9 cellular contexts compared by ENCODE assay signal in genomic region chr16:11183035-11183812, GRCh38.
DNase-seq lines count a peak whose midpoint lies in the region; ATAC-seq, FAIRE-seq and TF ChIP-seq lines count a peak whose summit lies in the region.
"Had no signal": no experiment of that assay in that cellular context is flagged by ENCODE, and none has a peak within 500 bp of the region (broad histone marks: within the 10 kb centered on the region; RNA-seq: fewer than 3 reads in every experiment).

No MANE protein-coding gene starts in this region.

- DNase-seq in GM12892 (ENCODE audit: insufficient read length) (no peak), germinal center (ENCODE audit: low spot score) (peak; percentile 70), NOMO-1 treated with dmso at 0.1 percent for 144 hours (lab: John Stamatoyannopoulos, UW; ENCODE audit: unreplicated experiment) (no peak), RCC 7860 (ENCODE audit: low spot score) (no peak), NCI-H2081 (lab: John Stamatoyannopoulos, UW) (no peak), Karpas-422 (no peak)
- DNase-seq: Kasumi-1 had no signal

- peaks cover 2% of the 10 kb centered on the region; the same call in 1 of the 2 replicates for H3K4me1 ChIP-seq in Karpas-422 (ENCODE audit: low read length)

- H3K79me2 ChIP-seq in Karpas-422 (ENCODE audit: low read length): no peaks in the 10 kb centered on the region

- H4K20me1 ChIP-seq in Karpas-422 (ENCODE audit: insufficient read depth, low read depth, low read length): no peaks in the 10 kb centered on the region

- H3K27me3 ChIP-seq in Karpas-422 (ENCODE audit: low read length): no peaks in the 10 kb centered on the region

- H3K27ac ChIP-seq in Karpas-422 (ENCODE audit: low read length): no peak overlapping the region

- ATAC-seq in GM19455 (IDR thresholded peaks at IDR 0.05; ENCODE audit: unreplicated experiment): peak; percentile 36
- ATAC-seq in HG03175 (IDR thresholded peaks at IDR 0.05; ENCODE audit: unreplicated experiment): peak; percentile 40

- FAIRE-seq in GM12892 (lab: Jason Lieb, UNC) (peak; percentile 97), RCC 7860 (lab: Jason Lieb, UNC) (no peak)

- H3K9me2 ChIP-seq in Karpas-422 (replicated peaks; ENCODE audit: insufficient read depth, low read length): no peaks in the 10 kb centered on the region

- no peak overlapping the region for H3K4me3 ChIP-seq in Karpas-422 (ENCODE audit: low read length)

- H3K36me3 ChIP-seq in Karpas-422 (ENCODE audit: insufficient read depth, low read length): no peaks in the 10 kb centered on the region

- no peak overlapping the region for H3K4me2 ChIP-seq in Karpas-422 (ENCODE audit: low read depth, low read length, poor library complexity, severe bottlenecking)

- TF ChIP-seq POLR2A in GM12892 (IDR thresholded peaks at IDR 0.05; ENCODE audit: low read depth, low read length): no peak

- H2AFZ ChIP-seq in Karpas-422 (ENCODE audit: low read length): no peak overlapping the region

- no peaks in the 10 kb centered on the region for H3K9me3 ChIP-seq in Karpas-422 (ENCODE audit: low read length)

- no peak overlapping the region for H3K9ac ChIP-seq in Karpas-422 (ENCODE audit: low read length)
